Comparison of ENCODE assay signal across 1 cellular context in the genomic region with DNA sequence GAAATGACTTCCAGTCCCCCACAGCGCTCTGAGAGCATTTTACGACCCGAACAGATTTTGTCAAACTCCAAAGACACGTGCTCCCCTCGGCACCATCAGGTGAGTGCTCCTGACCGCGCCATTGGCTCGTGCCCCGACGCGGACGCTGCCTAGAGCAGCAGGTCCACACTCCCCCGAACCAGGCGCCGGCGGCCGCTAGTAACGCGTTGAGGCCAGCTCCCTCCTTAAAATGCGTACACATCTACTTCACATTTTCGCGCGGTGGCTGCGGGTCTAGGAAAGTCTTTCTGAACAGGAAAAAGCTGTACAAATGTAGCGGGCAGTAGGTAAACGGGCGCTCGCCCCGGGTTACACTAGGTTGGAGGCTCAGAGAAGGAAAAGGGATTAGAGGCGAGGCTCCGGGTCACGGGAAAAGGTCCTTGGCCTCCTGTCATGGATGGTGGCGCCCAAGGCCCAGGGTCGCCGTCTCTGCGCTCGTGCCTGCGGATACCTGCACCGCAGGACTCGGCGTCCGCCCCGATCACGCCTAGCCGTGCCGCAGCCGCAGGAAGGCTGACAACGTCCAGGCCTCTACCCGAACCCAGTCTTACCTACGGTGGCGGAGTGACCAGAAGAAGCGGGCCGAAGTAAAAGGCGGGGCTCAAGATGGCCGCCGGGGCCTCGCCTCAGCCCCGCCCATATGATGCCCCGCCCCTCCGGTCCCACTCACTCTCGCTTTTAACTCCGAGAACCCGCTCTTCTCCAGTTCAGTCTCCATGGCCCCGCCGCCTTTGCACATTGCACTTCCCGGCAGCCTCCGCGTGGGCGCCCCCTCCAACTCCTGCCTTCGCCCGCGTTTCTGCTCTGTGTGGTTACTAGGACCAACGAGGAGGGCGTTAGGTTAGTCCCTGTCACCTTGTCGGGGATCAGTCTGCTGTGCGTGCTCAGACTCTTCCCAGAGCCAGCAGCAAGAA.
TF ChIP-seq lines count a peak whose summit lies in the region.

A gene with protein sequence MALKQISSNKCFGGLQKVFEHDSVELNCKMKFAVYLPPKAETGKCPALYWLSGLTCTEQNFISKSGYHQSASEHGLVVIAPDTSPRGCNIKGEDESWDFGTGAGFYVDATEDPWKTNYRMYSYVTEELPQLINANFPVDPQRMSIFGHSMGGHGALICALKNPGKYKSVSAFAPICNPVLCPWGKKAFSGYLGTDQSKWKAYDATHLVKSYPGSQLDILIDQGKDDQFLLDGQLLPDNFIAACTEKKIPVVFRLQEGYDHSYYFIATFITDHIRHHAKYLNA (minus strand): TSS at position 647 of the 953 bp plus-strand sequence. CDS start 5,748 bp downstream, outside the sequence.

TF ChIP-seq in HepG2, 621 proteins besides CTCF, POLR2A, EP300 and RAD21 (continued from another document and continues in another):
- TF ChIP-seq, protein P1, sequence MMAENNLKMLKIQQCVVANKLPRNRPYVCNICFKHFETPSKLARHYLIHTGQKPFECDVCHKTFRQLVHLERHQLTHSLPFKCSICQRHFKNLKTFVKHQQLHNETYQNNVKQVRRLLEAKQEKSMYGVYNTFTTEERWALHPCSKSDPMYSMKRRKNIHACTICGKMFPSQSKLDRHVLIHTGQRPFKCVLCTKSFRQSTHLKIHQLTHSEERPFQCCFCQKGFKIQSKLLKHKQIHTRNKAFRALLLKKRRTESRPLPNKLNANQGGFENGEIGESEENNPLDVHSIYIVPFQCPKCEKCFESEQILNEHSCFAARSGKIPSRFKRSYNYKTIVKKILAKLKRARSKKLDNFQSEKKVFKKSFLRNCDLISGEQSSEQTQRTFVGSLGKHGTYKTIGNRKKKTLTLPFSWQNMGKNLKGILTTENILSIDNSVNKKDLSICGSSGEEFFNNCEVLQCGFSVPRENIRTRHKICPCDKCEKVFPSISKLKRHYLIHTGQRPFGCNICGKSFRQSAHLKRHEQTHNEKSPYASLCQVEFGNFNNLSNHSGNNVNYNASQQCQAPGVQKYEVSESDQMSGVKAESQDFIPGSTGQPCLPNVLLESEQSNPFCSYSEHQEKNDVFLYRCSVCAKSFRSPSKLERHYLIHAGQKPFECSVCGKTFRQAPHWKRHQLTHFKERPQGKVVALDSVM (CRISPR knock-in tag; IDR thresholded peaks at IDR 0.05): peak; percentile 88
- TF ChIP-seq FOXC1 (CRISPR knock-in tag; IDR thresholded peaks at IDR 0.05; ENCODE audit: borderline replicate concordance) (no peak; the same call in 1 of the 2 replicates), MXD4 (CRISPR knock-in tag; IDR thresholded peaks at IDR 0.05) (peak; percentile 69), MAFK (conservative IDR thresholded peaks at IDR 0.05 in 1 of 2, IDR thresholded peaks at IDR 0.05 in 1 of 2; ENCODE audit: low read length in 2 of 2) (no peak), NFE2L2 (IDR thresholded peaks at IDR 0.05; ENCODE audit: low read length) (no peak), ZNF552 (CRISPR knock-in tag; IDR thresholded peaks at IDR 0.05; ENCODE audit: borderline replicate concordance) (peak; percentile 88; the same call in 1 of the 2 replicates), ZNF792 (CRISPR knock-in tag; IDR thresholded peaks at IDR 0.05) (peak; percentile 17; the same call in 1 of the 2 replicates), ZKSCAN8 (CRISPR knock-in tag; IDR thresholded peaks at IDR 0.05; ENCODE audit: borderline replicate concordance) (peak; percentile 65; the same call in 1 of the 2 replicates), ETV6 (CRISPR knock-in tag; conservative IDR thresholded peaks at IDR 0.05) (no peak), ZNF33B (CRISPR knock-in tag; IDR thresholded peaks at IDR 0.05) (no peak; the same call in 1 of the 2 replicates), ZNF570 (CRISPR knock-in tag; IDR thresholded peaks at IDR 0.05; ENCODE audit: borderline replicate concordance) (no peak), ZNF674 (CRISPR knock-in tag; IDR thresholded peaks at IDR 0.05; ENCODE audit: low read depth) (no peak), ZNF891 (CRISPR knock-in tag; IDR thresholded peaks at IDR 0.05) (peak; percentile 46; the same call in 1 of the 2 replicates), PHF20 (CRISPR knock-in tag; IDR thresholded peaks at IDR 0.05) (peak; percentile 58), FIP1L1 (IDR thresholded peaks at IDR 0.05; ENCODE audit: borderline replicate concordance, insufficient read depth, low read depth, low read length) (no peak), DR1 (CRISPR knock-in tag; IDR thresholded peaks at IDR 0.05) (peak; percentile 57)
- TF ChIP-seq, protein P2, sequence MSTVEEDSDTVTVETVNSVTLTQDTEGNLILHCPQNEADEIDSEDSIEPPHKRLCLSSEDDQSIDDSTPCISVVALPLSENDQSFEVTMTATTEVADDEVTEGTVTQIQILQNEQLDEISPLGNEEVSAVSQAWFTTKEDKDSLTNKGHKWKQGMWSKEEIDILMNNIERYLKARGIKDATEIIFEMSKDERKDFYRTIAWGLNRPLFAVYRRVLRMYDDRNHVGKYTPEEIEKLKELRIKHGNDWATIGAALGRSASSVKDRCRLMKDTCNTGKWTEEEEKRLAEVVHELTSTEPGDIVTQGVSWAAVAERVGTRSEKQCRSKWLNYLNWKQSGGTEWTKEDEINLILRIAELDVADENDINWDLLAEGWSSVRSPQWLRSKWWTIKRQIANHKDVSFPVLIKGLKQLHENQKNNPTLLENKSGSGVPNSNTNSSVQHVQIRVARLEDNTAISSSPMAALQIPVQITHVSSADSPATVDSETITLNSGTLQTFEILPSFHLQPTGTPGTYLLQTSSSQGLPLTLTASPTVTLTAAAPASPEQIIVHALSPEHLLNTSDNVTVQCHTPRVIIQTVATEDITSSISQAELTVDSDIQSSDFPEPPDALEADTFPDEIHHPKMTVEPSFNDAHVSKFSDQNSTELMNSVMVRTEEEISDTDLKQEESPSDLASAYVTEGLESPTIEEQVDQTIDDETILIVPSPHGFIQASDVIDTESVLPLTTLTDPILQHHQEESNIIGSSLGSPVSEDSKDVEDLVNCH (CRISPR knock-in tag; IDR thresholded peaks at IDR 0.05): no peak
- TF ChIP-seq, protein P3, sequence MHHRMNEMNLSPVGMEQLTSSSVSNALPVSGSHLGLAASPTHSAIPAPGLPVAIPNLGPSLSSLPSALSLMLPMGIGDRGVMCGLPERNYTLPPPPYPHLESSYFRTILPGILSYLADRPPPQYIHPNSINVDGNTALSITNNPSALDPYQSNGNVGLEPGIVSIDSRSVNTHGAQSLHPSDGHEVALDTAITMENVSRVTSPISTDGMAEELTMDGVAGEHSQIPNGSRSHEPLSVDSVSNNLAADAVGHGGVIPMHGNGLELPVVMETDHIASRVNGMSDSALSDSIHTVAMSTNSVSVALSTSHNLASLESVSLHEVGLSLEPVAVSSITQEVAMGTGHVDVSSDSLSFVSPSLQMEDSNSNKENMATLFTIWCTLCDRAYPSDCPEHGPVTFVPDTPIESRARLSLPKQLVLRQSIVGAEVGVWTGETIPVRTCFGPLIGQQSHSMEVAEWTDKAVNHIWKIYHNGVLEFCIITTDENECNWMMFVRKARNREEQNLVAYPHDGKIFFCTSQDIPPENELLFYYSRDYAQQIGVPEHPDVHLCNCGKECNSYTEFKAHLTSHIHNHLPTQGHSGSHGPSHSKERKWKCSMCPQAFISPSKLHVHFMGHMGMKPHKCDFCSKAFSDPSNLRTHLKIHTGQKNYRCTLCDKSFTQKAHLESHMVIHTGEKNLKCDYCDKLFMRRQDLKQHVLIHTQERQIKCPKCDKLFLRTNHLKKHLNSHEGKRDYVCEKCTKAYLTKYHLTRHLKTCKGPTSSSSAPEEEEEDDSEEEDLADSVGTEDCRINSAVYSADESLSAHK (CRISPR knock-in tag; IDR thresholded peaks at IDR 0.05; ENCODE audit: borderline replicate concordance): no peak
- TF ChIP-seq, protein P4, sequence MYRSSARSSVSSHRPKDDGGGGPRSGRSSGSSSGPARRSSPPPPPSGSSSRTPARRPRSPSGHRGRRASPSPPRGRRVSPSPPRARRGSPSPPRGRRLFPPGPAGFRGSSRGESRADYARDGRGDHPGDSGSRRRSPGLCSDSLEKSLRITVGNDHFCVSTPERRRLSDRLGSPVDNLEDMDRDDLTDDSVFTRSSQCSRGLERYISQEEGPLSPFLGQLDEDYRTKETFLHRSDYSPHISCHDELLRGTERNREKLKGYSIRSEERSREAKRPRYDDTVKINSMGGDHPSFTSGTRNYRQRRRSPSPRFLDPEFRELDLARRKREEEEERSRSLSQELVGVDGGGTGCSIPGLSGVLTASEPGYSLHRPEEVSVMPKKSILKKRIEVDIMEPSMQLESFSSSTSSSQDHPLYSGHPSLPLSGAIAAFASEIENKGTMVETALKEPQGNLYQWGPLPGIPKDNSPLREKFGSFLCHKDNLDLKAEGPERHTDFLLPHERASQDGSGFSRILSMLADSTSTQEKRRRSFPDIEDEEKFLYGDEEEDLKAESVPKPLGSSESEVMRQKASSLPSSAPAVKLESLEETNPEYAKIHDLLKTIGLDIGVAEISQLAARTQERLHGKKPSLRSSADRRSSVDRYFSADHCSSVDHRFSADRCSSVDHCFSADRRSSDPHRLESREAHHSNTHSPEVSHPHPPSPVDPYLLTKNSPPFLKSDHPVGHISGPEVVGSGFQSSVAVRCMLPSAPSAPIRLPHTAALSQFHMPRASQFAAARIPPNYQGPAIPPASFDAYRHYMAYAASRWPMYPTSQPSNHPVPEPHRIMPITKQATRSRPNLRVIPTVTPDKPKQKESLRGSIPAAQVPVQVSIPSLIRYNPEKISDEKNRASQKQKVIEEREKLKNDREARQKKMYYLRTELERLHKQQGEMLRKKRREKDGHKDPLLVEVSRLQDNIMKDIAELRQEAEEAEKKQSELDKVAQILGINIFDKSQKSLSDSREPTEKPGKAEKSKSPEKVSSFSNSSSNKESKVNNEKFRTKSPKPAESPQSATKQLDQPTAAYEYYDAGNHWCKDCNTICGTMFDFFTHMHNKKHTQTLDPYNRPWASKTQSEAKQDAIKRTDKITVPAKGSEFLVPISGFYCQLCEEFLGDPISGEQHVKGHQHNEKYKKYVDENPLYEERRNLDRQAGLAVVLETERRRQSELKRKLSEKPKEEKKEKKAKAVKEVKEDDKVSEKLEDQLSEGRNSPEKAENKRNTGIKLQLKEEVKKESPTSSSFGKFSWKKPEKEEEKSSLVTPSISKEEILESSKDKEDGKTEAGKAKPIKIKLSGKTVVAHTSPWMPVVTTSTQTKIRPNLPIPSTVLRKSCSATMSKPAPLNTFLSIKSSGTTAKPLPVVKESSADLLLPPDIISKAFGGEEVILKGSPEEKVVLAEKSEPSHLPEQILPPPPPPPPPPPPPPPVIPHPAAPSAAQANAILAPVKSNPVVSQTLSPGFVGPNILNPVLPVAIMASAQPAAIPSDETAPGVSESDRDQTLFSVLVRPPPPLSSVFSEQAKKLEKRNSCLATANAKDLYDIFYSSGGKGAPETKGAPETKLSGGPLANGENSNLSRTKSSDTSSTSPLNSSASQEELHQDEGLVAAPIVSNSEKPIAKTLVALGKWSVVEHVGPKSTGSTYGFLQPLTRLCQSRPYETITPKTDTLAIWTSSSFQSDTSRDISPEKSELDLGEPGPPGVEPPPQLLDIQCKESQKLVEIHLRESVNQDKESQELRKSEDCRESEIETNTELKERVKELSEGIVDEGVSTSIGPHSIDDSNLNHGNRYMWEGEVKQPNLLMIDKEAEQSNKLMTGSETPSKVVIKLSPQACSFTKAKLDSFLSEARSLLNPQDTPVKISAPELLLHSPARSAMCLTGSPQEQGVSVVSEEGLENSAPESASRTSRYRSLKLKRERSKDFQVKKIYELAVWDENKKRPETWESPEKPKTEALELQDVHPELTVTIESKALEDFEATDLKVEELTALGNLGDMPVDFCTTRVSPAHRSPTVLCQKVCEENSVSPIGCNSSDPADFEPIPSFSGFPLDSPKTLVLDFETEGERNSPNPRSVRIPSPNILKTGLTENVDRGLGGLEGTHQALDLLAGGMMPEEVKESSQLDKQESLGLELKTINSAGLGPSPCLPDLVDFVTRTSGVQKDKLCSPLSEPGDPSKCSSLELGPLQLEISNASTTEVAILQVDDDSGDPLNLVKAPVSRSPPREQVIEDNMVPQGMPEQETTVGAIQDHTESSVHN (CRISPR knock-in tag; IDR thresholded peaks at IDR 0.05): no peak
- TF ChIP-seq, protein P5, sequence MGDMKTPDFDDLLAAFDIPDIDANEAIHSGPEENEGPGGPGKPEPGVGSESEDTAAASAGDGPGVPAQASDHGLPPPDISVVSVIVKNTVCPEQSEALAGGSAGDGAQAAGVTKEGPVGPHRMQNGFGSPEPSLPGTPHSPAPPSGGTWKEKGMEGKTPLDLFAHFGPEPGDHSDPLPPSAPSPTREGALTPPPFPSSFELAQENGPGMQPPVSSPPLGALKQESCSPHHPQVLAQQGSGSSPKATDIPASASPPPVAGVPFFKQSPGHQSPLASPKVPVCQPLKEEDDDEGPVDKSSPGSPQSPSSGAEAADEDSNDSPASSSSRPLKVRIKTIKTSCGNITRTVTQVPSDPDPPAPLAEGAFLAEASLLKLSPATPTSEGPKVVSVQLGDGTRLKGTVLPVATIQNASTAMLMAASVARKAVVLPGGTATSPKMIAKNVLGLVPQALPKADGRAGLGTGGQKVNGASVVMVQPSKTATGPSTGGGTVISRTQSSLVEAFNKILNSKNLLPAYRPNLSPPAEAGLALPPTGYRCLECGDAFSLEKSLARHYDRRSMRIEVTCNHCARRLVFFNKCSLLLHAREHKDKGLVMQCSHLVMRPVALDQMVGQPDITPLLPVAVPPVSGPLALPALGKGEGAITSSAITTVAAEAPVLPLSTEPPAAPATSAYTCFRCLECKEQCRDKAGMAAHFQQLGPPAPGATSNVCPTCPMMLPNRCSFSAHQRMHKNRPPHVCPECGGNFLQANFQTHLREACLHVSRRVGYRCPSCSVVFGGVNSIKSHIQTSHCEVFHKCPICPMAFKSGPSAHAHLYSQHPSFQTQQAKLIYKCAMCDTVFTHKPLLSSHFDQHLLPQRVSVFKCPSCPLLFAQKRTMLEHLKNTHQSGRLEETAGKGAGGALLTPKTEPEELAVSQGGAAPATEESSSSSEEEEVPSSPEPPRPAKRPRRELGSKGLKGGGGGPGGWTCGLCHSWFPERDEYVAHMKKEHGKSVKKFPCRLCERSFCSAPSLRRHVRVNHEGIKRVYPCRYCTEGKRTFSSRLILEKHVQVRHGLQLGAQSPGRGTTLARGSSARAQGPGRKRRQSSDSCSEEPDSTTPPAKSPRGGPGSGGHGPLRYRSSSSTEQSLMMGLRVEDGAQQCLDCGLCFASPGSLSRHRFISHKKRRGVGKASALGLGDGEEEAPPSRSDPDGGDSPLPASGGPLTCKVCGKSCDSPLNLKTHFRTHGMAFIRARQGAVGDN (CRISPR knock-in tag; IDR thresholded peaks at IDR 0.05): peak; percentile 98
